Comparison of ENCODE assay signal across 8 cellular contexts in the genomic region with DNA sequence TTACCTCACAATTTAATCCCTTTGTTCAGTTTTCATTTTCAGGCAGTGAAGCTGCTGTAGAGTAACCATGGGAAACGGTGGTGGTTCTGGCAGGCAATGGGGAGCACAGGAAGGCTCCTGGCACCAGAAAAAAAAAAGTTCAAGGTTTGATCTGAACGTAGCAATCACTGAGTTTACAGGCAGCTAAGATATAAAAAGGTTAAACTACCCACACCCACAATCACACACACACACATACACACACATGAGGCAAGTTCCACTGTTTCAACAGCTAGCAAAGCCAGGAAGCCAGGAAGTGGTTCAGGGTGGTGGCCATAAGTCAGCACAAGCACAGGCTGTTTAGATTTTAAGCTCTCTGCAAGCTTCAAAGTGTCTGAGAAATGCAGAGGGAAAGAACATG. TPM values are rescaled to one million over a fixed set of nuclear protein-coding genes. Genes with fewer than 3 reads are reported as not detected.
DNase-seq lines count a peak whose midpoint lies in the region; ATAC-seq and TF ChIP-seq lines count a peak whose summit lies in the region.

A gene (minus strand): TSS at position 166 of the 400 bp plus-strand sequence. CDS start 5,403 bp downstream, outside the sequence.

- CTCF ChIA-PET in HEK293T (lab: Yijun Ruan, JAX), result no interaction called here

- H3K27ac Mint-ChIP-seq in activated T-cell treated with anti-CD3 and anti-CD28 coated beads, Interleukin-2, amount 50 U/mL, for 24 hours, result peak within 1 kb of the TSS; percentile 98

- peaks cover 60% of the 10 kb centered on the region for H3K4me1 Mint-ChIP-seq in activated T-cell treated with anti-CD3 and anti-CD28 coated beads, Interleukin-2, amount 50 U/mL, for 24 hours (ENCODE audit: low read depth)

- H3K9me3 Mint-ChIP-seq in activated T-cell treated with anti-CD3 and anti-CD28 coated beads, Interleukin-2, amount 50 U/mL, for 24 hours, result no peaks in the 10 kb centered on the region

- peak within 1 kb of the TSS; percentile 77 for H3K4me3 Mint-ChIP-seq in activated T-cell treated with anti-CD3 and anti-CD28 coated beads, Interleukin-2, amount 50 U/mL, for 24 hours

- no peaks in the 10 kb centered on the region for H3K4me1 ChIP-seq in foreskin keratinocyte

- ATAC-seq in foreskin keratinocyte, result peak; percentile 58

- no peak for TF ChIP-seq CTCF in foreskin keratinocyte (conservative IDR thresholded peaks at IDR 0.05)

- POLR2A ChIA-PET in HEK293T (lab: Yijun Ruan, JAX), result no interaction called here

- H3K27me3 Mint-ChIP-seq in activated T-cell treated with anti-CD3 and anti-CD28 coated beads, Interleukin-2, amount 50 U/mL, for 24 hours, result no peaks in the 10 kb centered on the region

- H3K36me3 Mint-ChIP-seq in activated T-cell treated with anti-CD3 and anti-CD28 coated beads, Interleukin-2, amount 50 U/mL, for 24 hours (ENCODE audit: low read depth), result no peaks in the 10 kb centered on the region

- peak; percentile 84 for DNase-seq in MV-4-11 (lab: John Stamatoyannopoulos, UW)
- DNase-seq in activated T-cell treated with anti-CD3 and anti-CD28 coated beads, Interleukin-2, amount 50 U/mL, for 24 hours, result peak; percentile 41
- peak in 1 of 2 donors; percentile 46 for DNase-seq in foreskin keratinocyte
- DNase-seq in stimulated activated CD8-positive, alpha-beta memory T cell treated with anti-CD3 and anti-CD28 coated beads, Interleukin-15, amount 100 ng/mL, for 1 hour (ENCODE audit: low read depth), result peak; percentile 11
- DNase-seq in islet precursor cell, result no peak
- no peak for DNase-seq in HEK293T (ENCODE audit: extremely low spot score)
- no peak for DNase-seq in DMS53 (lab: John Stamatoyannopoulos, UW)
- no peak for DNase-seq in NCI-H146 treated with DMSO at 0.1 percent for 48 hours (lab: John Stamatoyannopoulos, UW; ENCODE audit: unreplicated experiment)

- H3K27ac ChIP-seq in foreskin keratinocyte, result peak within 1 kb of the TSS; percentile 6

- H3K27me3 ChIP-seq in foreskin keratinocyte, result no peaks in the 10 kb centered on the region

TF ChIP-seq in HEK293T, 16 proteins besides CTCF, POLR2A, EP300 and RAD21:
- no peak for TF ChIP-seq BHLHE40 (IDR thresholded peaks at IDR 0.05; ENCODE audit: borderline replicate concordance)
- no peak for TF ChIP-seq FOXK2 (IDR thresholded peaks at IDR 0.05)
- no peak for TF ChIP-seq L3MBTL2 (conservative IDR thresholded peaks at IDR 0.05)
- TF ChIP-seq FOXA1 (IDR thresholded peaks at IDR 0.05), result no peak
- no peak for TF ChIP-seq HDGF (IDR thresholded peaks at IDR 0.05; ENCODE audit: borderline replicate concordance)
- no peak for TF ChIP-seq SUZ12 (IDR thresholded peaks at IDR 0.05)
- no peak for TF ChIP-seq CTBP1 (IDR thresholded peaks at IDR 0.05; ENCODE audit: borderline replicate concordance)
- no peak for TF ChIP-seq FOXM1 (IDR thresholded peaks at IDR 0.05; ENCODE audit: borderline replicate concordance)
- no peak for TF ChIP-seq ZNF384 (IDR thresholded peaks at IDR 0.05)
- TF ChIP-seq NFRKB (IDR thresholded peaks at IDR 0.05), result no peak
- no peak for TF ChIP-seq SP1 (IDR thresholded peaks at IDR 0.05)
- no peak for TF ChIP-seq ELF4 (IDR thresholded peaks at IDR 0.05)
- TF ChIP-seq TARDBP (IDR thresholded peaks at IDR 0.05), result no peak
- TF ChIP-seq LEF1 (IDR thresholded peaks at IDR 0.05; ENCODE audit: borderline replicate concordance), result no peak
- TF ChIP-seq, protein P1, sequence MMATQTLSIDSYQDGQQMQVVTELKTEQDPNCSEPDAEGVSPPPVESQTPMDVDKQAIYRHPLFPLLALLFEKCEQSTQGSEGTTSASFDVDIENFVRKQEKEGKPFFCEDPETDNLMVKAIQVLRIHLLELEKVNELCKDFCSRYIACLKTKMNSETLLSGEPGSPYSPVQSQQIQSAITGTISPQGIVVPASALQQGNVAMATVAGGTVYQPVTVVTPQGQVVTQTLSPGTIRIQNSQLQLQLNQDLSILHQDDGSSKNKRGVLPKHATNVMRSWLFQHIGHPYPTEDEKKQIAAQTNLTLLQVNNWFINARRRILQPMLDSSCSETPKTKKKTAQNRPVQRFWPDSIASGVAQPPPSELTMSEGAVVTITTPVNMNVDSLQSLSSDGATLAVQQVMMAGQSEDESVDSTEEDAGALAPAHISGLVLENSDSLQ (IDR thresholded peaks at IDR 0.05), result no peak
- no peak for TF ChIP-seq ARNT (IDR thresholded peaks at IDR 0.05)

RNA-seq across cellular contexts. Expression of the gene that starts here (rescaled TPM):
- 0.07 and 2.5 TPM in 2 replicates for total RNA-seq in foreskin keratinocyte
- polyA plus RNA-seq in foreskin keratinocyte, result 0.03 and 0.71 TPM in 2 replicates

Comparison
In these comparisons a context has a peak if more than half of its experiments do, and no peak if none do; other contexts are left out.
1. DNase-seq: peak in MV-4-11 (single experiment), activated T-cell treated with anti-CD3 and anti-CD28 coated beads, Interleukin-2, amount 50 U/mL, for 24 hours (single experiment) and stimulated activated CD8-positive, alpha-beta memory T cell treated with anti-CD3 and anti-CD28 coated beads, Interleukin-15, amount 100 ng/mL, for 1 hour (single experiment); none in islet precursor cell (single experiment), HEK293T (single experiment), DMS53 (single experiment) and NCI-H146 treated with DMSO at 0.1 percent for 48 hours (single experiment).